Comparison of ENCODE assay signal across 12 cellular contexts in genomic region chr17:81700353-81701287, GRCh38. TPM values are rescaled to one million over a fixed set of nuclear protein-coding genes. Genes with fewer than 3 reads are reported as not detected.
DNase-seq lines count a peak whose midpoint lies in the region; ATAC-seq and TF ChIP-seq lines count a peak whose summit lies in the region.
"Had no signal": no experiment of that assay in that cellular context is flagged by ENCODE, and none has a peak within 500 bp of the region (broad histone marks: within the 10 kb centered on the region; RNA-seq: fewer than 3 reads in every experiment).

No MANE protein-coding gene starts in this region.

- peak overlapping the region; percentile 35 for H3K27ac Mint-ChIP-seq in activated CD8-positive, alpha-beta memory T cell treated with anti-CD3 and anti-CD28 coated beads, Interleukin-2, amount 10 ng/mL, durations not matched to agents 7 days and 5 days
- peak overlapping the region; percentile 21 for H3K27ac Mint-ChIP-seq in activated naive CD8-positive, alpha-beta T cell treated with anti-CD3 and anti-CD28 coated beads, Interleukin-2, amount 10 ng/mL, durations not matched to agents 7 days and 5 days
- H3K27ac Mint-ChIP-seq in progenitor cell of endocrine pancreas: no peak overlapping the region

- ATAC-seq in activated CD8-positive, alpha-beta memory T cell treated with anti-CD3 and anti-CD28 coated beads, Interleukin-2, amount 10 ng/mL, durations not matched to agents 7 days and 5 days: no peak
- no peak for ATAC-seq in activated naive CD8-positive, alpha-beta T cell treated with anti-CD3 and anti-CD28 coated beads, Interleukin-2, amount 10 ng/mL, durations not matched to agents 7 days and 5 days (ENCODE audit: low read depth)
- ATAC-seq in HG03196 (IDR thresholded peaks at IDR 0.05; ENCODE audit: unreplicated experiment): no peak
- ATAC-seq in GM19395 (IDR thresholded peaks at IDR 0.05; ENCODE audit: unreplicated experiment): no peak

- no peak for DNase-seq in activated CD8-positive, alpha-beta memory T cell treated with anti-CD3 and anti-CD28 coated beads, Interleukin-2, amount 10 ng/mL, durations not matched to agents 7 days and 5 days
- no peak for DNase-seq in activated CD8-positive, alpha-beta memory T cell treated with anti-CD3 and anti-CD28 coated beads, Interleukin-2, amount 50 U/mL, for 4 hours
- no peak for DNase-seq in activated naive CD8-positive, alpha-beta T cell treated with anti-CD3 and anti-CD28 coated beads, Interleukin-2, amount 10 ng/mL, durations not matched to agents 7 days and 5 days
- DNase-seq in progenitor cell of endocrine pancreas (ENCODE audit: low spot score, unreplicated experiment) (no peak), head of caudate nucleus (no peak)
- DNase-seq: naive B cell, NCI-H1092, NCI-H510A, SIG-M5 had no signal

- peaks cover 32% of the 10 kb centered on the region for H3K4me1 Mint-ChIP-seq in activated CD8-positive, alpha-beta memory T cell treated with anti-CD3 and anti-CD28 coated beads, Interleukin-2, amount 10 ng/mL, durations not matched to agents 7 days and 5 days
- H3K4me1 Mint-ChIP-seq in activated naive CD8-positive, alpha-beta T cell treated with anti-CD3 and anti-CD28 coated beads, Interleukin-2, amount 10 ng/mL, durations not matched to agents 7 days and 5 days: peaks cover 17% of the 10 kb centered on the region
- peaks cover 9% of the 10 kb centered on the region for H3K4me1 Mint-ChIP-seq in progenitor cell of endocrine pancreas (ENCODE audit: low read depth)

- H3K27me3 Mint-ChIP-seq in activated CD8-positive, alpha-beta memory T cell treated with anti-CD3 and anti-CD28 coated beads, Interleukin-2, amount 10 ng/mL, durations not matched to agents 7 days and 5 days: no peaks in the 10 kb centered on the region
- H3K27me3 Mint-ChIP-seq in activated naive CD8-positive, alpha-beta T cell treated with anti-CD3 and anti-CD28 coated beads, Interleukin-2, amount 10 ng/mL, durations not matched to agents 7 days and 5 days: no peaks in the 10 kb centered on the region
- H3K27me3 Mint-ChIP-seq in progenitor cell of endocrine pancreas: no peaks in the 10 kb centered on the region
- H3K27me3 Mint-ChIP-seq: naive B cell had no signal

- H3K4me3 Mint-ChIP-seq in activated CD8-positive, alpha-beta memory T cell treated with anti-CD3 and anti-CD28 coated beads, Interleukin-2, amount 10 ng/mL, durations not matched to agents 7 days and 5 days: peak overlapping the region; percentile 90
- peak overlapping the region; percentile 96 for H3K4me3 Mint-ChIP-seq in activated naive CD8-positive, alpha-beta T cell treated with anti-CD3 and anti-CD28 coated beads, Interleukin-2, amount 10 ng/mL, durations not matched to agents 7 days and 5 days
- H3K4me3 Mint-ChIP-seq in progenitor cell of endocrine pancreas (ENCODE audit: low read depth): peak overlapping the region; percentile 21

- POLR2A ChIA-PET in activated naive CD8-positive, alpha-beta T cell treated with anti-CD3 and anti-CD28 coated beads, Interleukin-2, amount 10 ng/mL, durations not matched to agents 7 days and 5 days (lab: Charles Lee): interaction anchor here (0.5 to 4.2 kb wide), 4 partner anchors 9 to 38 kb away, joined by 3 to 69 read pairs (median 31); partner anchors contain the start of genes ARL16, HGS and SLC25A10

- no peaks in the 10 kb centered on the region for H3K9me3 ChIP-seq in KOPT-K1 (ENCODE audit: insufficient read depth, low read length, poor library complexity, severe bottlenecking)

- CTCF ChIA-PET in activated CD8-positive, alpha-beta memory T cell treated with anti-CD3 and anti-CD28 coated beads, Interleukin-2, amount 10 ng/mL, durations not matched to agents 7 days and 5 days (lab: Charles Lee): interaction anchor here (0.6 to 3.2 kb wide), 4 partner anchors 17 to 150 kb away, joined by 3 to 9 read pairs (median 6); partner anchors contain the start of genes ARL16 and HGS

- no peak for TF ChIP-seq CTCF in progenitor cell of endocrine pancreas (IDR thresholded peaks at IDR 0.05; ENCODE audit: unreplicated experiment)

- peak overlapping the region; percentile 88 for H3K27ac ChIP-seq in KOPT-K1 (ENCODE audit: low read depth, low read length, poor library complexity, severe bottlenecking)

- H3K36me3 Mint-ChIP-seq in activated CD8-positive, alpha-beta memory T cell treated with anti-CD3 and anti-CD28 coated beads, Interleukin-2, amount 10 ng/mL, durations not matched to agents 7 days and 5 days: peaks cover 47% of the 10 kb centered on the region
- peaks cover 21% of the 10 kb centered on the region for H3K36me3 Mint-ChIP-seq in activated naive CD8-positive, alpha-beta T cell treated with anti-CD3 and anti-CD28 coated beads, Interleukin-2, amount 10 ng/mL, durations not matched to agents 7 days and 5 days
- peaks cover 17% of the 10 kb centered on the region for H3K36me3 Mint-ChIP-seq in progenitor cell of endocrine pancreas (ENCODE audit: insufficient read depth)
- H3K36me3 Mint-ChIP-seq: naive B cell had no signal

- H3K9me3 Mint-ChIP-seq in activated CD8-positive, alpha-beta memory T cell treated with anti-CD3 and anti-CD28 coated beads, Interleukin-2, amount 10 ng/mL, durations not matched to agents 7 days and 5 days (ENCODE audit: low read depth): no peaks in the 10 kb centered on the region
- no peaks in the 10 kb centered on the region for H3K9me3 Mint-ChIP-seq in activated naive CD8-positive, alpha-beta T cell treated with anti-CD3 and anti-CD28 coated beads, Interleukin-2, amount 10 ng/mL, durations not matched to agents 7 days and 5 days
- no peaks in the 10 kb centered on the region for H3K9me3 Mint-ChIP-seq in progenitor cell of endocrine pancreas (ENCODE audit: low read depth)
- H3K9me3 Mint-ChIP-seq: naive B cell had no signal

- peaks cover 79% of the 10 kb centered on the region for H3K36me3 ChIP-seq in KOPT-K1 (ENCODE audit: insufficient read depth, low read length)

- intact Hi-C loops in head of caudate nucleus (cut with DNase I): loop anchor here (5.0 kb wide), 1 partner anchor 33 kb away; the partner anchor contains the start of genes CCDC137 and OXLD1

RNA-seq across cellular contexts. Expression of gene MRPL12, which starts 2.5 kb away (rescaled TPM):
- total RNA-seq in activated CD8-positive, alpha-beta memory T cell treated with anti-CD3 and anti-CD28 coated beads, Interleukin-2, amount 10 ng/mL, durations not matched to agents 7 days and 5 days: 100 to 1,000 TPM; 102 to 126 TPM
- 10 to 100 TPM; 55.1 to 59.2 TPM for total RNA-seq in activated naive CD8-positive, alpha-beta T cell treated with anti-CD3 and anti-CD28 coated beads, Interleukin-2, amount 10 ng/mL, durations not matched to agents 7 days and 5 days
- 63.6 and 63.9 TPM in 2 replicates for total RNA-seq in progenitor cell of endocrine pancreas

RNA-seq across cellular contexts. Expression of gene SLC25A10, which starts 11.5 kb away (rescaled TPM):
- total RNA-seq in activated CD8-positive, alpha-beta memory T cell treated with anti-CD3 and anti-CD28 coated beads, Interleukin-2, amount 10 ng/mL, durations not matched to agents 7 days and 5 days: 10 to 100 TPM; 32.8 to 40.1 TPM
- 10 to 100 TPM; 22.0 to 25.1 TPM for total RNA-seq in activated naive CD8-positive, alpha-beta T cell treated with anti-CD3 and anti-CD28 coated beads, Interleukin-2, amount 10 ng/mL, durations not matched to agents 7 days and 5 days
- 36.9 and 40.9 TPM in 2 replicates for total RNA-seq in progenitor cell of endocrine pancreas

RNA-seq across cellular contexts. Expression of gene HGS, which starts 16.8 kb away (rescaled TPM):
- total RNA-seq in activated CD8-positive, alpha-beta memory T cell treated with anti-CD3 and anti-CD28 coated beads, Interleukin-2, amount 10 ng/mL, durations not matched to agents 7 days and 5 days: 100 to 1,000 TPM; 145 to 159 TPM
- total RNA-seq in activated naive CD8-positive, alpha-beta T cell treated with anti-CD3 and anti-CD28 coated beads, Interleukin-2, amount 10 ng/mL, durations not matched to agents 7 days and 5 days: 100 to 1,000 TPM; 152 to 164 TPM
- total RNA-seq in progenitor cell of endocrine pancreas: 127 and 141 TPM in 2 replicates

RNA-seq across cellular contexts. Expression of gene ARL16, which starts 17.0 kb away (rescaled TPM):
- total RNA-seq in activated CD8-positive, alpha-beta memory T cell treated with anti-CD3 and anti-CD28 coated beads, Interleukin-2, amount 10 ng/mL, durations not matched to agents 7 days and 5 days: 10 to 100 TPM; 14.9 to 15.4 TPM
- 10 to 100 TPM; 17.7 to 19.0 TPM for total RNA-seq in activated naive CD8-positive, alpha-beta T cell treated with anti-CD3 and anti-CD28 coated beads, Interleukin-2, amount 10 ng/mL, durations not matched to agents 7 days and 5 days
- 42.1 TPM in 2 replicates for total RNA-seq in progenitor cell of endocrine pancreas

RNA-seq across cellular contexts. Expression of gene CCDC137, which starts 34.1 kb away (rescaled TPM):
- total RNA-seq in activated CD8-positive, alpha-beta memory T cell treated with anti-CD3 and anti-CD28 coated beads, Interleukin-2, amount 10 ng/mL, durations not matched to agents 7 days and 5 days: 10 to 100 TPM; 37.4 to 42.3 TPM
- 10 to 100 TPM; 31.3 to 32.0 TPM for total RNA-seq in activated naive CD8-positive, alpha-beta T cell treated with anti-CD3 and anti-CD28 coated beads, Interleukin-2, amount 10 ng/mL, durations not matched to agents 7 days and 5 days
- 24.8 and 26.6 TPM in 2 replicates for total RNA-seq in progenitor cell of endocrine pancreas

Comparison
In these comparisons a context has a peak if more than half of its experiments do, and no peak if none do; other contexts are left out.
1. H3K4me3 Mint-ChIP-seq: peak in every context shown above with its lines; median percentile 96 in activated naive CD8-positive, alpha-beta T cell treated with anti-CD3 and anti-CD28 coated beads, Interleukin-2, amount 10 ng/mL, durations not matched to agents 7 days and 5 days; 90 in activated CD8-positive, alpha-beta memory T cell treated with anti-CD3 and anti-CD28 coated beads, Interleukin-2, amount 10 ng/mL, durations not matched to agents 7 days and 5 days; 21 in progenitor cell of endocrine pancreas.